27 cellular contexts compared by ENCODE assay signal in genomic region chr1:200564319-200564718, GRCh38.
"Had no signal": no experiment of that assay in that cellular context is flagged by ENCODE, and none has a peak within 500 bp of the region (broad histone marks: within the 10 kb centered on the region; RNA-seq: fewer than 3 reads in every experiment).

No MANE protein-coding gene starts in this region.

- H3K9me3 Mint-ChIP-seq: activated CD8-positive, alpha-beta T cell treated with anti-CD3 and anti-CD28 coated beads for 36 hours; activated T-cell treated with anti-CD3 and anti-CD28 coated beads, Interleukin-2, amount 50 U/mL, for 4 hours; activated T-helper 17 cell treated with anti-CD3 and anti-CD28 coated beads, Interleukin-2, amount 50 U/mL, for 72 hours; central memory CD8-positive, alpha-beta T cell; dendritic cell treated with granulocyte-macrophage colony-stimulating factor and Interleukin-4, amounts not matched to agents 40 ng/mL and 50 ng/mL, for 4 days had no signal

- H3K27me3 ChIP-seq: brain microvascular endothelial cell, dorsolateral prefrontal cortex, esophagus muscularis mucosa, foreskin keratinocyte, gastrocnemius medialis had no signal

- H3K27ac Mint-ChIP-seq: activated CD8-positive, alpha-beta T cell treated with anti-CD3 and anti-CD28 coated beads for 36 hours; activated naive CD8-positive, alpha-beta T cell; activated T-helper 17 cell treated with anti-CD3 and anti-CD28 coated beads, Interleukin-2, amount 50 U/mL, for 72 hours; dendritic cell treated with granulocyte-macrophage colony-stimulating factor and Interleukin-4, amounts not matched to agents 40 ng/mL and 50 ng/mL, for 4 days had no signal

- H3K27me3 Mint-ChIP-seq: activated CD8-positive, alpha-beta T cell treated with anti-CD3 and anti-CD28 coated beads for 36 hours; activated naive CD8-positive, alpha-beta T cell; activated T-helper 17 cell treated with anti-CD3 and anti-CD28 coated beads, Interleukin-2, amount 50 U/mL, for 72 hours; central memory CD8-positive, alpha-beta T cell; dendritic cell treated with granulocyte-macrophage colony-stimulating factor and Interleukin-4, amounts not matched to agents 40 ng/mL and 50 ng/mL, for 4 days had no signal

- H3K27ac ChIP-seq: brain microvascular endothelial cell, coronary artery, dorsolateral prefrontal cortex, esophagus muscularis mucosa, foreskin keratinocyte, gastrocnemius medialis had no signal

- H3K36me3 ChIP-seq: brain microvascular endothelial cell, esophagus muscularis mucosa, gastrocnemius medialis had no signal

- H3K4me3 ChIP-seq: coronary artery, dorsolateral prefrontal cortex, esophagus muscularis mucosa, gastrocnemius medialis had no signal

- H3K4me1 Mint-ChIP-seq: activated T-helper 17 cell treated with anti-CD3 and anti-CD28 coated beads, Interleukin-2, amount 50 U/mL, for 72 hours had no signal

- H3K9me3 ChIP-seq: esophagus muscularis mucosa, gastrocnemius medialis had no signal

- DNase-seq: activated CD4-positive, alpha-beta T cell treated with anti-CD3 and anti-CD28 coated beads for 4 hours; activated CD4-positive, alpha-beta T cell treated with anti-CD3 and anti-CD28 coated beads, Interleukin-2, amount 50 U/mL, for 1 hour; activated CD4-positive, alpha-beta T cell treated with anti-CD3 and anti-CD28 coated beads, Interleukin-2, amount 50 U/mL, for 48 hours; activated CD4-positive, CD25-positive, alpha-beta regulatory T cell; activated CD4-positive, CD25-positive, alpha-beta regulatory T cell treated with anti-CD3 and anti-CD28 coated beads, Interleukin-2, amount 50 U/mL, for 72 hours; activated CD8-positive, alpha-beta memory T cell treated with anti-CD3 and anti-CD28 coated beads for 24 hours; activated CD8-positive, alpha-beta T cell treated with anti-CD3 and anti-CD28 coated beads for 36 hours; activated effector memory CD4-positive, alpha-beta T cell treated with Interleukin-2 at 50 U/mL for 16 hours; activated gamma-delta T cell treated with Interleukin-2 at 50 U/mL for 16 hours; activated naive CD4-positive, alpha-beta T cell treated with anti-CD3 and anti-CD28 coated beads, Interleukin-2, amount 50 U/mL, for 16 hours; activated naive CD4-positive, alpha-beta T cell treated with Interleukin-2 at 50 U/mL for 16 hours; activated T-cell treated with anti-CD3 and anti-CD28 coated beads, Interleukin-2, amount 50 U/mL, for 4 hours; amniotic stem cell; anterior cingulate cortex; brain microvascular endothelial cell; dorsolateral prefrontal cortex; effector memory CD4-positive, alpha-beta T cell; erythroblast; foreskin keratinocyte; gastrocnemius medialis; T-helper 2 cell had no signal

- H3K4me1 ChIP-seq: esophagus muscularis mucosa, gastrocnemius medialis had no signal

- H3K36me3 Mint-ChIP-seq: activated naive CD8-positive, alpha-beta T cell had no signal

- H3K4me3 Mint-ChIP-seq: activated CD8-positive, alpha-beta T cell treated with anti-CD3 and anti-CD28 coated beads for 36 hours; activated naive CD8-positive, alpha-beta T cell; activated T-cell treated with anti-CD3 and anti-CD28 coated beads, Interleukin-2, amount 50 U/mL, for 4 hours; activated T-helper 17 cell treated with anti-CD3 and anti-CD28 coated beads, Interleukin-2, amount 50 U/mL, for 72 hours; central memory CD8-positive, alpha-beta T cell; dendritic cell treated with granulocyte-macrophage colony-stimulating factor and Interleukin-4, amounts not matched to agents 40 ng/mL and 50 ng/mL, for 4 days had no signal

- ATAC-seq: activated CD8-positive, alpha-beta T cell treated with anti-CD3 and anti-CD28 coated beads for 36 hours; activated T-cell treated with anti-CD3 and anti-CD28 coated beads, Interleukin-2, amount 50 U/mL, for 4 hours; activated T-helper 17 cell treated with anti-CD3 and anti-CD28 coated beads, Interleukin-2, amount 50 U/mL, for 72 hours; foreskin keratinocyte; gastrocnemius medialis had no signal
